ENCODE assay signal across 10 cellular contexts in genomic region chr20:10653593-10654288, GRCh38. TPM values are rescaled to one million over a fixed set of nuclear protein-coding genes. Genes with fewer than 3 reads are reported as not detected.
A peak's percentile ranks its signal among the peaks of the same experiment; 100 is the strongest.
DNase-seq lines count a peak whose midpoint lies in the region; ATAC-seq and TF ChIP-seq lines count a peak whose summit lies in the region.
"Had no signal": no experiment of that assay in that cellular context is flagged by ENCODE, and none has a peak within 500 bp of the region (broad histone marks: within the 10 kb centered on the region; RNA-seq: fewer than 3 reads in every experiment).

No MANE protein-coding gene starts in this region.

- no peaks in the 10 kb centered on the region for H3K36me3 Mint-ChIP-seq in activated naive CD8-positive, alpha-beta T cell treated with anti-CD3 and anti-CD28 coated beads, Interleukin-2, amount 50 U/mL, for 24 hours (ENCODE audit: low read depth)

- no peaks in the 10 kb centered on the region for H3K4me1 Mint-ChIP-seq in activated naive CD8-positive, alpha-beta T cell treated with anti-CD3 and anti-CD28 coated beads, Interleukin-2, amount 50 U/mL, for 24 hours

- TF ChIP-seq CTCF in foreskin fibroblast (IDR thresholded peaks at IDR 0.05; ENCODE audit: low read depth, low read length): no peak

- intact Hi-C loops in sciatic nerve (cut with DNase I): no loop called here

- H3K4me3 Mint-ChIP-seq in activated naive CD8-positive, alpha-beta T cell treated with anti-CD3 and anti-CD28 coated beads, Interleukin-2, amount 50 U/mL, for 24 hours: no peak overlapping the region

- H3K9me3 Mint-ChIP-seq in activated naive CD8-positive, alpha-beta T cell treated with anti-CD3 and anti-CD28 coated beads, Interleukin-2, amount 50 U/mL, for 24 hours: no peaks in the 10 kb centered on the region

- no peak overlapping the region for H3K4me3 ChIP-seq in foreskin fibroblast (ENCODE audit: low read depth in 1 of 2, low read length in 2 of 2)

- no peak overlapping the region for H3K27ac Mint-ChIP-seq in activated naive CD8-positive, alpha-beta T cell treated with anti-CD3 and anti-CD28 coated beads, Interleukin-2, amount 50 U/mL, for 24 hours

- ATAC-seq in sciatic nerve (peak; percentile 74), HG02981 (IDR thresholded peaks at IDR 0.05; ENCODE audit: unreplicated experiment) (no peak)
- no peak for ATAC-seq in activated naive CD8-positive, alpha-beta T cell treated with anti-CD3 and anti-CD28 coated beads, Interleukin-2, amount 50 U/mL, for 24 hours

- H3K27me3 Mint-ChIP-seq in activated naive CD8-positive, alpha-beta T cell treated with anti-CD3 and anti-CD28 coated beads, Interleukin-2, amount 50 U/mL, for 24 hours: peaks cover 20% of the 10 kb centered on the region

- peak; percentile 80 for DNase-seq in EH (ENCODE audit: low read depth)
- peak; percentile 16 for DNase-seq in NCI-H82 treated with DMSO at 0.1 percent for 48 hours (lab: John Stamatoyannopoulos, UW; ENCODE audit: unreplicated experiment)
- peak; percentile 29 to 31 for DNase-seq in foreskin fibroblast
- DNase-seq in sciatic nerve (ENCODE audit: low spot score): no peak
- DNase-seq in activated naive CD8-positive, alpha-beta T cell treated with anti-CD3 and anti-CD28 coated beads, Interleukin-2, amount 50 U/mL, for 24 hours: no peak
- no peak for DNase-seq in NCI-H187 treated with DMSO at 0.1 percent for 48 hours (lab: John Stamatoyannopoulos, UW)
- DNase-seq in NCI-H226: no peak
- DNase-seq: GDM1; stimulated activated CD4-positive, alpha-beta T cell treated with anti-CD3 and anti-CD28 coated beads, Interleukin-4, amount 100 ng/mL, for 24 hours had no signal

RNA-seq across cellular contexts. Expression of gene JAG1, which starts 20.1 kb away (rescaled TPM):
- 81.6 TPM for total RNA-seq in sciatic nerve

Comparison
In these comparisons a context has a peak if more than half of its experiments do, and no peak if none do; other contexts are left out.
1. DNase-seq: peak in EH (single experiment), NCI-H82 treated with DMSO at 0.1 percent for 48 hours (single experiment) and foreskin fibroblast (2 of 2); none in sciatic nerve (single experiment), activated naive CD8-positive, alpha-beta T cell treated with anti-CD3 and anti-CD28 coated beads, Interleukin-2, amount 50 U/mL, for 24 hours (single experiment), NCI-H187 treated with DMSO at 0.1 percent for 48 hours (single experiment) and NCI-H226 (single experiment).